Comparison of ENCODE assay signal across 14 cellular contexts in genomic region chr10:132322621-132323048, GRCh38. TPM values are rescaled to one million over a fixed set of nuclear protein-coding genes. Genes with fewer than 3 reads are reported as not detected.
DNase-seq lines count a peak whose midpoint lies in the region; ATAC-seq and TF ChIP-seq lines count a peak whose summit lies in the region.
"Had no signal": no experiment of that assay in that cellular context is flagged by ENCODE, and none has a peak within 500 bp of the region (broad histone marks: within the 10 kb centered on the region; RNA-seq: fewer than 3 reads in every experiment).

No MANE protein-coding gene starts in this region.

- no peaks in the 10 kb centered on the region for H3K36me3 ChIP-seq in vagina
- H3K36me3 ChIP-seq: Peyer's patch had no signal

- H3K9me3 ChIP-seq in vagina = no peaks in the 10 kb centered on the region
- H3K9me3 ChIP-seq: Peyer's patch had no signal

- H3K27me3 ChIP-seq in vagina = no peaks in the 10 kb centered on the region
- H3K27me3 ChIP-seq: dorsolateral prefrontal cortex, Peyer's patch had no signal

- ATAC-seq in Right ventricle myocardium superior (ENCODE audit: poor library complexity) (peak; percentile 29), left ventricle myocardium superior (no peak), HG03280 (IDR thresholded peaks at IDR 0.05; ENCODE audit: unreplicated experiment) (no peak)
- ATAC-seq: naive thymus-derived CD4-positive, alpha-beta T cell; stimulated activated naive CD8-positive, alpha-beta T cell treated with anti-CD3 and anti-CD28 coated beads, Interleukin-15, amount 100 ng/mL, for 72 hours had no signal

- intact Hi-C loops in Right ventricle myocardium superior (cut with DNase I) (no loop called here), left ventricle myocardium superior (cut with micrococcal nuclease) (no loop called here), vagina (cut with DNase I) (no loop called here)

- POLR2A ChIA-PET in RWPE1 (lab: Yijun Ruan, JAX; ENCODE audit: low non-redundant PET) = interaction anchor here (0.5 kb wide), 1 partner anchor 306 kb away, joined by 3 read pairs; no protein-coding TSS in a partner anchor

- CTCF ChIA-PET in RWPE1 (lab: Yijun Ruan, JAX) = no interaction called here

- DNase-seq in Right ventricle myocardium superior (no peak), left ventricle myocardium superior (no peak), RWPE1 (ENCODE audit: low spot score) (peak; percentile 51), fibroblast of the aortic adventitia (ENCODE audit: low read depth) (peak; percentile 60), vagina (ENCODE audit: extremely low spot score in 2 of 2) (no peak), nucleus accumbens (lab: John Stamatoyannopoulos, UW) (no peak), Kasumi-1 (lab: John Stamatoyannopoulos, UW) (no peak)
- DNase-seq: activated effector memory CD4-positive, alpha-beta T cell treated with Interleukin-2 at 50 U/mL for 16 hours; dorsolateral prefrontal cortex; naive thymus-derived CD4-positive, alpha-beta T cell; NCI-H2029; stimulated activated naive CD8-positive, alpha-beta T cell treated with anti-CD3 and anti-CD28 coated beads, Interleukin-15, amount 100 ng/mL, for 72 hours had no signal

- H3K4me1 ChIP-seq in vagina = peaks cover 19% of the 10 kb centered on the region
- H3K4me1 ChIP-seq: Peyer's patch had no signal

- H3K4me3 ChIP-seq in fibroblast of the aortic adventitia (ENCODE audit: low read depth, low read length) (no peak overlapping the region), vagina (no peak overlapping the region)
- H3K4me3 ChIP-seq: dorsolateral prefrontal cortex, Peyer's patch had no signal

- TF ChIP-seq CTCF in RWPE1 (conservative IDR thresholded peaks at IDR 0.05; ENCODE audit: low read depth) (no peak), fibroblast of the aortic adventitia (IDR thresholded peaks at IDR 0.05; ENCODE audit: insufficient read depth, low read length) (peak; percentile 28), vagina (IDR thresholded peaks at IDR 0.05) (no peak)

- no peak for TF ChIP-seq POLR2A in vagina (IDR thresholded peaks at IDR 0.05)

- peak overlapping the region; percentile 90 for H3K27ac ChIP-seq in RWPE1
- H3K27ac ChIP-seq in vagina = peak overlapping the region; percentile 53
- H3K27ac ChIP-seq: Peyer's patch had no signal

RNA-seq across cellular contexts. Expression of gene LRRC27, which starts 9.4 kb away (rescaled TPM):
- total RNA-seq in Right ventricle myocardium superior (3.9 TPM), left ventricle myocardium superior (3.2 TPM), fibroblast of the aortic adventitia (ENCODE audit: low replicate concordance) (12.0 and 24.1 TPM in 2 replicates), vagina (4.9 TPM)

RNA-seq across cellular contexts. Expression of gene STK32C, which starts 14.9 kb away (rescaled TPM):
- 5.9 TPM for total RNA-seq in Right ventricle myocardium superior
- total RNA-seq in left ventricle myocardium superior = 4.9 TPM
- total RNA-seq in fibroblast of the aortic adventitia (ENCODE audit: low replicate concordance) = 6.7 and 8.4 TPM in 2 replicates
- 4.7 TPM for total RNA-seq in vagina

Comparison
In these comparisons a context has a peak if more than half of its experiments do, and no peak if none do; other contexts are left out.
1. DNase-seq: peak in RWPE1 (single experiment) and fibroblast of the aortic adventitia (single experiment); none in Right ventricle myocardium superior (single experiment), left ventricle myocardium superior (single experiment), vagina (0 of 2), nucleus accumbens (0 of 56) and Kasumi-1 (0 of 2).